14 cellular contexts compared by ENCODE assay signal in genomic region chr11:114082415-114082748, GRCh38. TPM values are rescaled to one million over a fixed set of nuclear protein-coding genes. Genes with fewer than 3 reads are reported as not detected.
DNase-seq lines count a peak whose midpoint lies in the region; ATAC-seq and TF ChIP-seq lines count a peak whose summit lies in the region.
"Had no signal": no experiment of that assay in that cellular context is flagged by ENCODE, and none has a peak within 500 bp of the region (broad histone marks: within the 10 kb centered on the region; RNA-seq: fewer than 3 reads in every experiment).

No MANE protein-coding gene starts in this region.

- 39 to 57% methylated on average over 5 to 6 of the region's 6 CpGs for WGBS in upper lobe of left lung, 2 donors

- H3K4me3 ChIP-seq in MG63 (no peak overlapping the region), colonic mucosa (no peak overlapping the region), upper lobe of left lung (no peak overlapping the region)

- peaks cover 12% of the 10 kb centered on the region; the same call in 1 of the 2 replicates for H3K27me3 ChIP-seq in MG63
- no peaks in the 10 kb centered on the region for H3K27me3 ChIP-seq in colonic mucosa
- H3K27me3 ChIP-seq in upper lobe of left lung = no peaks in the 10 kb centered on the region

- ATAC-seq in upper lobe of left lung (ENCODE audit: low FRiP score in 2 of 2) (no peak), GM21528 (IDR thresholded peaks at IDR 0.05; ENCODE audit: low FRiP score, unreplicated experiment) (no peak)

- H3K9me3 ChIP-seq in MG63 (no peaks in the 10 kb centered on the region), colonic mucosa (no peaks in the 10 kb centered on the region), upper lobe of left lung (no peaks in the 10 kb centered on the region)

- no peaks in the 10 kb centered on the region for H3K36me3 ChIP-seq in MG63
- no peaks in the 10 kb centered on the region for H3K36me3 ChIP-seq in colonic mucosa
- H3K36me3 ChIP-seq in upper lobe of left lung = peaks cover 6 to 67% (median 24%) of the 10 kb centered on the region in 4 donors

- H3K4me1 ChIP-seq in colonic mucosa (peaks cover 20% of the 10 kb centered on the region), upper lobe of left lung (peaks cover 98 to 100% (median 100%) of the 10 kb centered on the region in 4 donors)

- intact Hi-C loops in colonic mucosa (cut with DNase I) = no loop called here

- TF ChIP-seq CTCF in colonic mucosa (IDR thresholded peaks at IDR 0.05) (no peak), upper lobe of left lung (IDR thresholded peaks at IDR 0.05) (no peak)

- H3K27ac ChIP-seq in colonic mucosa (no peak overlapping the region), upper lobe of left lung (peak overlapping the region; percentile 13 to 87 (median 74))

- DNase-seq in MG63 (peak; percentile 27), colonic mucosa (peak; percentile 53), mesenteric fat pad (ENCODE audit: low spot score) (peak; percentile 76), upper lobe of left lung (no peak), RPMI8226 (no peak), NCI-H2196 treated with DMSO at 0.1 percent for 48 hours (lab: John Stamatoyannopoulos, UW; ENCODE audit: unreplicated experiment) (no peak), NOMO-1 treated with DMSO at 0.1 percent for 48 hours (lab: John Stamatoyannopoulos, UW; ENCODE audit: unreplicated experiment) (no peak)
- DNase-seq: activated T-cell treated with anti-CD3 and anti-CD28 coated beads, Interleukin-2, amount 50 U/mL, for 48 hours; DMS79 treated with DMSO at 0.1 percent for 48 hours; NCI-H1105 treated with DMSO at 0.1 percent for 48 hours; NCI-H526; SHP77; stimulated activated CD4-positive, alpha-beta T cell treated with anti-CD3 and anti-CD28 coated beads, Interleukin-2, amount 100 ng/mL, for 24 hours had no signal

- no peak for TF ChIP-seq POLR2A in upper lobe of left lung (IDR thresholded peaks at IDR 0.05)

- H3K9ac ChIP-seq in colonic mucosa (ENCODE audit: low read depth in 2 of 2, low read length in 2 of 2) = no peak overlapping the region

- no peak for TF ChIP-seq EP300 in upper lobe of left lung (IDR thresholded peaks at IDR 0.05)

RNA-seq across cellular contexts. Expression of gene ZBTB16, which starts 22.9 kb away (rescaled TPM):
- total RNA-seq in MG63 (2014; rRNA removed; shearing (Covaris generic); ENCODE audit: low replicate concordance) = not detected in 2 replicates
- total RNA-seq in colonic mucosa (10 to 100 TPM in 1 of 2 donors, 1 to 10 TPM in 1; 2.0 to 13.7 TPM), mesenteric fat pad (196 TPM), upper lobe of left lung (100 to 1,000 TPM; 110 to 584 (median 179) TPM)

Comparison
In these comparisons a context has a peak if more than half of its experiments do, and no peak if none do; other contexts are left out.
1. DNase-seq: peak in MG63 (single experiment), colonic mucosa (single experiment) and mesenteric fat pad (single experiment); none in upper lobe of left lung (0 of 2), RPMI8226 (single experiment), NCI-H2196 treated with DMSO at 0.1 percent for 48 hours (single experiment) and NOMO-1 treated with DMSO at 0.1 percent for 48 hours (single experiment).
2. RNA of gene ZBTB16, which starts 22.9 kb away (total RNA-seq): 196 TPM in mesenteric fat pad (single experiment) and 110 to 584 TPM in upper lobe of left lung; 2.0 to 13.7 TPM in colonic mucosa and not detected in MG63; every median in the first group is over 4 times any median in the second.